8 cellular contexts compared by ENCODE assay signal in genomic region chr9:129258124-129258822, GRCh38.
A peak's percentile ranks its signal among the peaks of the same experiment; 100 is the strongest.
DNase-seq lines count a peak whose midpoint lies in the region; ATAC-seq and TF ChIP-seq lines count a peak whose summit lies in the region.

No MANE protein-coding gene starts in this region.

- 30% methylated on average over 25 of the region's 62 CpGs for WGBS in SK-N-SH (ENCODE audit: low lambda C conversion rate)

- POLR2A ChIA-PET in SK-N-SH (lab: Yijun Ruan, JAX): interaction anchor here (1.0 to 1.1 kb wide), 2 partner anchors 202 to 239 kb away, joined by 3 read pairs; no protein-coding TSS in a partner anchor
- POLR2A ChIA-PET in activated naive CD8-positive, alpha-beta T cell treated with anti-CD3 and anti-CD28 coated beads, Interleukin-2, amount 10 ng/mL, durations not matched to agents 7 days and 5 days (lab: Charles Lee): interaction anchor here (1.1 kb wide), 3 partner anchors 22 to 81 kb away, joined by 3 read pairs; partner anchors contain the start of gene IER5L

- peak overlapping the region; percentile 69 for H3K4me2 ChIP-seq in SK-N-SH

- TF ChIP-seq EP300 in SK-N-SH (IDR thresholded peaks at IDR 0.05; ENCODE audit: borderline replicate concordance in 1 of 2, low read depth in 1 of 2, low read length in 1 of 2): no peak

- H3K27me3 ChIP-seq in SK-N-SH (ENCODE audit: insufficient read depth): no peaks in the 10 kb centered on the region
- no peaks in the 10 kb centered on the region for H3K27me3 ChIP-seq in WERI-Rb-1 (ENCODE audit: insufficient read depth, low read depth, severe bottlenecking)

- H3K9me3 ChIP-seq in SK-N-SH: no peaks in the 10 kb centered on the region
- peaks cover 2% of the 10 kb centered on the region for H3K9me3 ChIP-seq in WERI-Rb-1 (ENCODE audit: severe bottlenecking)

- H3K4me3 ChIP-seq in SK-N-SH (ENCODE audit: low read depth in 2 of 2, low read length in 1 of 2): peak overlapping the region; percentile 27 to 33; a peak in 3 of 4 replicates
- no peak overlapping the region for H3K4me3 ChIP-seq in WERI-Rb-1 (ENCODE audit: low read depth, low read length)

- H3K36me3 ChIP-seq in SK-N-SH (replicated peaks in 1 of 2; ENCODE audit: control insufficient read depth in 1 of 2, insufficient read depth in 2 of 2, low read length in 1 of 2) (no peaks in the 10 kb centered on the region), WERI-Rb-1 (no peaks in the 10 kb centered on the region)

- CTCF ChIA-PET in SK-N-SH (lab: Yijun Ruan, JAX): interaction anchor here (1.9 kb wide), 1 partner anchor 84 kb away, joined by 5 read pairs; no protein-coding TSS in a partner anchor

- peaks cover 22% of the 10 kb centered on the region for H3K4me1 Mint-ChIP-seq in activated naive CD8-positive, alpha-beta T cell treated with anti-CD3 and anti-CD28 coated beads, Interleukin-2, amount 10 ng/mL, durations not matched to agents 7 days and 5 days
- H3K4me1 Mint-ChIP-seq in osteocyte (ENCODE audit: unreplicated experiment): peaks cover 16% of the 10 kb centered on the region

- peaks cover 0 to 11% of the 10 kb centered on the region in 2 experiments; a peak in 1 of 4 replicates for H3K4me1 ChIP-seq in SK-N-SH (ENCODE audit: control insufficient read depth in 1 of 2, insufficient read depth in 2 of 2, low read depth in 1 of 2, low read length in 1 of 2)

- H4K20me1 ChIP-seq in SK-N-SH (ENCODE audit: insufficient read depth): no peaks in the 10 kb centered on the region

- DNase-seq in CD1c-positive myeloid dendritic cell (ENCODE audit: extremely low spot score) (peak; percentile 93), HK-2 (ENCODE audit: unreplicated experiment) (peak; percentile 78), SK-N-SH (peak; percentile 100), head of caudate nucleus (peak; percentile 85 to 98 (median 96)), osteocyte (ENCODE audit: extremely low spot score, unreplicated experiment) (peak; percentile 93), substantia nigra (lab: John Stamatoyannopoulos, UW) (peak; percentile 15 to 98 (median 77)), WERI-Rb-1 (no peak)
- peak; percentile 94 for DNase-seq in activated naive CD8-positive, alpha-beta T cell treated with anti-CD3 and anti-CD28 coated beads, Interleukin-2, amount 10 ng/mL, durations not matched to agents 7 days and 5 days

- no peak overlapping the region for H3K27ac ChIP-seq in SK-N-SH (ENCODE audit: low read depth in 2 of 2, low read length in 1 of 2)
- no peak overlapping the region for H3K27ac ChIP-seq in substantia nigra (ENCODE audit: low read depth, low read length, poor library complexity, severe bottlenecking)
- H3K27ac ChIP-seq in WERI-Rb-1: no peak overlapping the region

- H3F3A ChIP-seq in SK-N-SH (replicated peaks; ENCODE audit: insufficient read depth): no peaks in the 10 kb centered on the region

- intact Hi-C loops in head of caudate nucleus (cut with DNase I): loop anchor here (10.0 kb wide), 1 partner anchor 53 kb away; no protein-coding TSS in a partner anchor

- no peaks in the 10 kb centered on the region for H3K9me2 ChIP-seq in SK-N-SH

- no peaks in the 10 kb centered on the region for H3K9me3 Mint-ChIP-seq in activated naive CD8-positive, alpha-beta T cell treated with anti-CD3 and anti-CD28 coated beads, Interleukin-2, amount 10 ng/mL, durations not matched to agents 7 days and 5 days
- no peaks in the 10 kb centered on the region for H3K9me3 Mint-ChIP-seq in osteocyte (ENCODE audit: unreplicated experiment)

- peak overlapping the region; percentile 67 for H2AFZ ChIP-seq in SK-N-SH (ENCODE audit: low read depth)

- no peak overlapping the region for H3K27ac Mint-ChIP-seq in activated naive CD8-positive, alpha-beta T cell treated with anti-CD3 and anti-CD28 coated beads, Interleukin-2, amount 10 ng/mL, durations not matched to agents 7 days and 5 days
- no peak overlapping the region for H3K27ac Mint-ChIP-seq in osteocyte (ENCODE audit: unreplicated experiment)

- peaks cover 18% of the 10 kb centered on the region for H3K27me3 Mint-ChIP-seq in activated naive CD8-positive, alpha-beta T cell treated with anti-CD3 and anti-CD28 coated beads, Interleukin-2, amount 10 ng/mL, durations not matched to agents 7 days and 5 days
- peaks cover 11% of the 10 kb centered on the region for H3K27me3 Mint-ChIP-seq in osteocyte (ENCODE audit: unreplicated experiment)

- H3K9ac ChIP-seq in SK-N-SH: no peak overlapping the region

- H3K79me2 ChIP-seq in SK-N-SH (ENCODE audit: insufficient read depth): no peaks in the 10 kb centered on the region

- TF ChIP-seq CTCF in SK-N-SH (IDR thresholded peaks at IDR 0.05) (no peak), osteocyte (IDR thresholded peaks at IDR 0.05) (no peak), WERI-Rb-1 (IDR thresholded peaks at IDR 0.05; ENCODE audit: low read depth, low read length) (no peak)

- H3K4me3 Mint-ChIP-seq in activated naive CD8-positive, alpha-beta T cell treated with anti-CD3 and anti-CD28 coated beads, Interleukin-2, amount 10 ng/mL, durations not matched to agents 7 days and 5 days: peak overlapping the region; percentile 65
- peak overlapping the region; percentile 51 for H3K4me3 Mint-ChIP-seq in osteocyte (ENCODE audit: unreplicated experiment)

- peak; percentile 88 for ATAC-seq in activated naive CD8-positive, alpha-beta T cell treated with anti-CD3 and anti-CD28 coated beads, Interleukin-2, amount 10 ng/mL, durations not matched to agents 7 days and 5 days (ENCODE audit: low read depth)

- H3K36me3 Mint-ChIP-seq in activated naive CD8-positive, alpha-beta T cell treated with anti-CD3 and anti-CD28 coated beads, Interleukin-2, amount 10 ng/mL, durations not matched to agents 7 days and 5 days: no peaks in the 10 kb centered on the region
- H3K36me3 Mint-ChIP-seq in osteocyte (ENCODE audit: unreplicated experiment): no peaks in the 10 kb centered on the region

- TF ChIP-seq RAD21 in SK-N-SH (IDR thresholded peaks at IDR 0.05; ENCODE audit: low read length): no peak

TF ChIP-seq in SK-N-SH, 30 proteins besides CTCF, POLR2A, EP300 and RAD21 (continues in another document):
- TF ChIP-seq CHD2 (IDR thresholded peaks at IDR 0.05; ENCODE audit: low read length, partially characterized antibody): no peak
- no peak for TF ChIP-seq YY1 (IDR thresholded peaks at IDR 0.05; ENCODE audit: low read depth)
- TF ChIP-seq JUND (IDR thresholded peaks at IDR 0.05): no peak
- no peak for TF ChIP-seq ELF1 (IDR thresholded peaks at IDR 0.05)
- TF ChIP-seq RCOR1 (IDR thresholded peaks at IDR 0.05; ENCODE audit: low read length): peak; percentile 36; the same call in 1 of the 2 replicates
- no peak for TF ChIP-seq SMC3 (IDR thresholded peaks at IDR 0.05; ENCODE audit: low read depth, low read length)
- peak; percentile 99 for TF ChIP-seq MAX (IDR thresholded peaks at IDR 0.05; ENCODE audit: low read depth)
- no peak for TF ChIP-seq TEAD4 (IDR thresholded peaks at IDR 0.05; ENCODE audit: borderline replicate concordance, insufficient read depth)
- TF ChIP-seq TCF12 (IDR thresholded peaks at IDR 0.05): no peak
- TF ChIP-seq POLR2AphosphoS5 (IDR thresholded peaks at IDR 0.05; ENCODE audit: low read depth, low read length): no peak
- TF ChIP-seq NRF1 (IDR thresholded peaks at IDR 0.05; ENCODE audit: low read depth, low read length): no peak
- TF ChIP-seq USF1 (IDR thresholded peaks at IDR 0.05; ENCODE audit: borderline replicate concordance, low read depth): peak; percentile 65; the same call in 1 of the 2 replicates
- no peak for TF ChIP-seq ZBTB33 (IDR thresholded peaks at IDR 0.05; ENCODE audit: borderline replicate concordance, low read depth)
- TF ChIP-seq SIN3A (IDR thresholded peaks at IDR 0.05; ENCODE audit: borderline replicate concordance, low read depth, low read length): peak; percentile 97
- no peak for TF ChIP-seq EZH2phosphoT487 (IDR thresholded peaks at IDR 0.05; ENCODE audit: borderline replicate concordance, low read depth)
